ENCODE assay signal across 21 cellular contexts in the genomic region with DNA sequence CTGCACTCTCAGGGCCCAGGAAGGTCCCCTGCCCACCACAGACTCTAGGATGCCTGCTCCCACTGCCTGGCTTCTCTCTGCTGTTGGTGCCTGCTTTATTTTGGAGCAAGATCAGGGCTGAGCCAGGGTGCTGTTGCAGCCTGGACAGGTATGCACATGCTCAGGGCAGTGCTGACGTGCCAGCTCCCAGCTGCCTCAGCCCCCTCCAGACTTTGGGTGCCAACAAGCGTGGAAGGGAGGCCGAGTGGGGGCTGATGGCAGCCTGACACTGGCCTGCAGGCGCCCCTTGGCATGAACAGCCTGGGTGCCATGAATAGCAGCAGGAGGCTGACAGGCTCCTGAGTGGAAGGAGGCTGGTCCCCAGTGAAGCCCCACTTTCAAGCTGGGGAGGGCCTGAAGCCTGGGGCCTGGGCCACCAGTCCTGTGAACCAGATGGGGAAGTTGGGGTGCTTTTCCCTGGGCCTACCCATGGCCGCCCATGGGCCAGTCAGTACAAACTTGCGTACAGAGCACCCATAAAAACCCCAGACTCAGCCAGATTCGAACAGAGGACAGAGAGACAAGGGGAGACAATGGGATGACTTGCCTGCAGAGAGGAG. TPM values are rescaled to one million over a fixed set of nuclear protein-coding genes. Genes with fewer than 3 reads are reported as not detected.
DNase-seq lines count a peak whose midpoint lies in the region; ATAC-seq and TF ChIP-seq lines count a peak whose summit lies in the region.
"Had no signal": no experiment of that assay in that cellular context is flagged by ENCODE, and none has a peak within 500 bp of the region (broad histone marks: within the 10 kb centered on the region; RNA-seq: fewer than 3 reads in every experiment).

No MANE protein-coding gene starts in this region.

- H3K27me3 Mint-ChIP-seq in naive thymus-derived CD4-positive, alpha-beta T cell, result peaks cover 7 to 24% (median 13%) of the 10 kb centered on the region in 5 donors

- H3K36me3 Mint-ChIP-seq in naive thymus-derived CD4-positive, alpha-beta T cell, result no peaks in the 10 kb centered on the region
- H3K36me3 Mint-ChIP-seq: CD8-positive, alpha-beta memory T cell had no signal

- H3K9me3 Mint-ChIP-seq in naive thymus-derived CD4-positive, alpha-beta T cell, result no peaks in the 10 kb centered on the region
- H3K9me3 Mint-ChIP-seq: CD8-positive, alpha-beta memory T cell had no signal

- DNase-seq in NCI-H345 (lab: John Stamatoyannopoulos, UW), result peak; percentile 5
- DNase-seq in NCI-H345 treated with DMSO at 0.1 percent for 48 hours (lab: John Stamatoyannopoulos, UW; ENCODE audit: unreplicated experiment), result no peak
- peak; percentile 59 for DNase-seq in epithelial cell of esophagus (ENCODE audit: low read depth)
- no peak for DNase-seq in naive thymus-derived CD4-positive, alpha-beta T cell
- peak; percentile 48 for DNase-seq in upper lobe of right lung
- DNase-seq in NCI-H1417 (lab: John Stamatoyannopoulos, UW), result no peak
- DNase-seq in SK-N-DZ (ENCODE audit: low spot score), result no peak
- DNase-seq in hepatic stellate cell (ENCODE audit: low spot score), result no peak
- DNase-seq: AML-193; Calu3; CD8-positive, alpha-beta memory T cell; DMS153; Kasumi-1; NCI-H1436 treated with DMSO at 0.1 percent for 48 hours; NCI-H526 treated with DMSO at 0.1 percent for 48 hours; SHP77 treated with DMSO at 0.1 percent for 48 hours had no signal

- no peak overlapping the region for H3K27ac Mint-ChIP-seq in naive thymus-derived CD4-positive, alpha-beta T cell
- H3K27ac Mint-ChIP-seq: CD8-positive, alpha-beta memory T cell had no signal

- H3K9me3 ChIP-seq in naive thymus-derived CD4-positive, alpha-beta T cell (ENCODE audit: control insufficient read depth in 2 of 3, low read length in 3 of 3), result no peaks in the 10 kb centered on the region
- no peaks in the 10 kb centered on the region for H3K9me3 ChIP-seq in upper lobe of right lung

- H3K4me1 ChIP-seq in naive thymus-derived CD4-positive, alpha-beta T cell (ENCODE audit: control insufficient read depth in 2 of 2, insufficient read depth in 2 of 2, low read length in 2 of 2), result no peaks in the 10 kb centered on the region
- H3K4me1 ChIP-seq in upper lobe of right lung, result peaks cover 7% of the 10 kb centered on the region

- no peak overlapping the region for H3K4me3 ChIP-seq in epithelial cell of esophagus (ENCODE audit: low read length)
- H3K4me3 ChIP-seq in naive thymus-derived CD4-positive, alpha-beta T cell (ENCODE audit: low read length), result no peak overlapping the region
- no peak overlapping the region for H3K4me3 ChIP-seq in upper lobe of right lung

- peaks cover 0 to 3% of the 10 kb centered on the region in 2 donors for H3K27me3 ChIP-seq in naive thymus-derived CD4-positive, alpha-beta T cell (ENCODE audit: control insufficient read depth in 2 of 2, insufficient read depth in 2 of 2, low read length in 2 of 2)
- H3K27me3 ChIP-seq in upper lobe of right lung, result no peaks in the 10 kb centered on the region

- intact Hi-C loops in naive thymus-derived CD4-positive, alpha-beta T cell (cut with micrococcal nuclease), result no loop called here
- intact Hi-C loops in upper lobe of right lung (cut with DNase I), result no loop called here

- H3K4me3 Mint-ChIP-seq in naive thymus-derived CD4-positive, alpha-beta T cell, result no peak overlapping the region
- H3K4me3 Mint-ChIP-seq: CD8-positive, alpha-beta memory T cell had no signal

- peak; percentile 14 for ATAC-seq in naive thymus-derived CD4-positive, alpha-beta T cell
- ATAC-seq in upper lobe of right lung, result no peak
- ATAC-seq: SK-N-SH treated with all-trans-retinoic acid at 6 μM for 48 hours had no signal

- TF ChIP-seq CTCF in epithelial cell of esophagus (IDR thresholded peaks at IDR 0.05; ENCODE audit: insufficient read depth, low read depth, low read length, missing control alignments) (no peak), upper lobe of right lung (IDR thresholded peaks at IDR 0.05) (no peak)

- POLR2A ChIA-PET in naive thymus-derived CD4-positive, alpha-beta T cell (lab: Charles Lee), result no interaction called here

- CTCF ChIA-PET in naive thymus-derived CD4-positive, alpha-beta T cell (lab: Charles Lee), result interaction anchor here (0.7 to 1.5 kb wide), 2 partner anchors 9 to 11 kb away, joined by 3 to 5 read pairs; no protein-coding TSS in a partner anchor

- H3K27ac ChIP-seq in naive thymus-derived CD4-positive, alpha-beta T cell (ENCODE audit: low read depth, low read length), result no peak overlapping the region
- no peak overlapping the region for H3K27ac ChIP-seq in upper lobe of right lung
- H3K27ac ChIP-seq: C4-2B had no signal

- H3K36me3 ChIP-seq in naive thymus-derived CD4-positive, alpha-beta T cell (ENCODE audit: control insufficient read depth in 2 of 3, insufficient read depth in 3 of 3, low read length in 3 of 3), result no peaks in the 10 kb centered on the region
- H3K36me3 ChIP-seq in upper lobe of right lung, result no peaks in the 10 kb centered on the region

- no peaks in the 10 kb centered on the region for H3K4me1 Mint-ChIP-seq in naive thymus-derived CD4-positive, alpha-beta T cell
- H3K4me1 Mint-ChIP-seq: CD8-positive, alpha-beta memory T cell had no signal

RNA-seq across cellular contexts. Expression of a gene that starts 6.8 kb away (rescaled TPM):
- not detected for total RNA-seq in naive thymus-derived CD4-positive, alpha-beta T cell
- not detected for polyA plus RNA-seq in naive thymus-derived CD4-positive, alpha-beta T cell
- 0.67 TPM for total RNA-seq in upper lobe of right lung
- 0.39 and 1.9 TPM in 2 replicates for polyA plus RNA-seq in SK-N-DZ (2014; cell fraction: cytosol; rRNA removed)
- polyA plus RNA-seq in SK-N-DZ (2014; cell fraction: nucleus; rRNA removed), result 1.1 TPM in 1 of 2 replicates, not detected in the other
- total RNA-seq: CD8-positive, alpha-beta memory T cell; G401 had no signal
- polyA plus RNA-seq: CD8-positive, alpha-beta memory T cell had no signal

RNA-seq across cellular contexts. Expression of a gene that starts 27.8 kb away (rescaled TPM):
- not detected for total RNA-seq in naive thymus-derived CD4-positive, alpha-beta T cell
- polyA plus RNA-seq in naive thymus-derived CD4-positive, alpha-beta T cell, result not detected
- total RNA-seq in upper lobe of right lung, result 6.2 TPM
- not detected in 2 replicates for polyA plus RNA-seq in SK-N-DZ (2014; cell fraction: cytosol; rRNA removed)
- polyA plus RNA-seq in SK-N-DZ (2014; cell fraction: nucleus; rRNA removed), result not detected in 2 replicates
- total RNA-seq: CD8-positive, alpha-beta memory T cell; H4 had no signal
- polyA plus RNA-seq: AG04450; CD8-positive, alpha-beta memory T cell had no signal

Comparison
In these comparisons a context has a peak if more than half of its experiments do, and no peak if none do; other contexts are left out.
1. DNase-seq: peak in NCI-H345 (single experiment), epithelial cell of esophagus (single experiment) and upper lobe of right lung (single experiment); none in NCI-H345 treated with DMSO at 0.1 percent for 48 hours (single experiment), naive thymus-derived CD4-positive, alpha-beta T cell (0 of 9), NCI-H1417 (0 of 3), SK-N-DZ (single experiment) and hepatic stellate cell (single experiment).